Comparison of ENCODE assay signal across 9 cellular contexts in genomic region chr7:16648551-16648950, GRCh38. TPM values are rescaled to one million over a fixed set of nuclear protein-coding genes. Genes with fewer than 3 reads are reported as not detected.
DNase-seq lines count a peak whose midpoint lies in the region; ATAC-seq and TF ChIP-seq lines count a peak whose summit lies in the region.
"Had no signal": no experiment of that assay in that cellular context is flagged by ENCODE, and none has a peak within 500 bp of the region (broad histone marks: within the 10 kb centered on the region; RNA-seq: fewer than 3 reads in every experiment).

No MANE protein-coding gene starts in this region.

- peaks cover 67% of the 10 kb centered on the region for H4K20me1 ChIP-seq in OCI-LY3 (ENCODE audit: insufficient read depth, low read length)
- H4K20me1 ChIP-seq in smooth muscle cell (ENCODE audit: low read depth), result peaks cover 72% of the 10 kb centered on the region

- H3K36me3 Mint-ChIP-seq in activated naive CD4-positive, alpha-beta T cell treated with anti-CD3 and anti-CD28 coated beads for 36 hours (ENCODE audit: low read depth), result peaks cover 25% of the 10 kb centered on the region
- peaks cover 13% of the 10 kb centered on the region for H3K36me3 Mint-ChIP-seq in activated naive CD4-positive, alpha-beta T cell treated with anti-CD3 and anti-CD28 coated beads, Interleukin-2, amount 10 ng/mL, durations not matched to agents 7 days and 5 days

- intact Hi-C loops in activated naive CD4-positive, alpha-beta T cell treated with anti-CD3 and anti-CD28 coated beads for 36 hours (cut with micrococcal nuclease), result loop anchor here (5.0 kb wide), 2 partner anchors 489 to 509 kb away; no protein-coding TSS in a partner anchor
- intact Hi-C loops in posterior vena cava (cut with DNase I), result no loop called here

- CTCF ChIA-PET in activated naive CD4-positive, alpha-beta T cell treated with anti-CD3 and anti-CD28 coated beads for 36 hours (lab: Charles Lee), result interaction anchor here (1.1 kb wide), 1 partner anchor 20 kb away, joined by 3 read pairs; no protein-coding TSS in a partner anchor
- CTCF ChIA-PET in activated naive CD4-positive, alpha-beta T cell treated with anti-CD3 and anti-CD28 coated beads, Interleukin-2, amount 10 ng/mL, durations not matched to agents 7 days and 5 days (lab: Charles Lee), result interaction anchor here (1.1 kb wide), 1 partner anchor 84 kb away, joined by 4 read pairs; no protein-coding TSS in a partner anchor

- peaks cover 69% of the 10 kb centered on the region for H3K4me1 Mint-ChIP-seq in activated naive CD4-positive, alpha-beta T cell treated with anti-CD3 and anti-CD28 coated beads for 36 hours (ENCODE audit: low read depth)
- H3K4me1 Mint-ChIP-seq in activated naive CD4-positive, alpha-beta T cell treated with anti-CD3 and anti-CD28 coated beads, Interleukin-2, amount 10 ng/mL, durations not matched to agents 7 days and 5 days, result peaks cover 70% of the 10 kb centered on the region

- H3K9ac ChIP-seq in OCI-LY3 (ENCODE audit: low read length), result no peak overlapping the region
- H3K9ac ChIP-seq in smooth muscle cell (ENCODE audit: low read depth), result no peak overlapping the region

- H3K27ac Mint-ChIP-seq in activated naive CD4-positive, alpha-beta T cell treated with anti-CD3 and anti-CD28 coated beads for 36 hours, result peak overlapping the region; percentile 28
- H3K27ac Mint-ChIP-seq in activated naive CD4-positive, alpha-beta T cell treated with anti-CD3 and anti-CD28 coated beads, Interleukin-2, amount 10 ng/mL, durations not matched to agents 7 days and 5 days, result no peak overlapping the region

- H3K27ac ChIP-seq in OCI-LY3 (ENCODE audit: low read length) (no peak overlapping the region), epithelial cell of prostate (peak overlapping the region; percentile 37), smooth muscle cell (ENCODE audit: low read depth) (no peak overlapping the region)

- H3K4me3 ChIP-seq in OCI-LY3 (ENCODE audit: low read length) (0 out of 2 replicates have a peak overlapping the region, but pooled peaks have one; percentile 5), smooth muscle cell (peak overlapping the region; percentile 85)

- H3K4me2 ChIP-seq in OCI-LY3 (ENCODE audit: low read length) (peak overlapping the region; percentile 90), smooth muscle cell (peak overlapping the region; percentile 93)

- no peaks in the 10 kb centered on the region for H3K27me3 Mint-ChIP-seq in activated naive CD4-positive, alpha-beta T cell treated with anti-CD3 and anti-CD28 coated beads for 36 hours (ENCODE audit: low read depth)
- H3K27me3 Mint-ChIP-seq in activated naive CD4-positive, alpha-beta T cell treated with anti-CD3 and anti-CD28 coated beads, Interleukin-2, amount 10 ng/mL, durations not matched to agents 7 days and 5 days, result no peaks in the 10 kb centered on the region

- peak overlapping the region; percentile 34 for H3K4me3 Mint-ChIP-seq in activated naive CD4-positive, alpha-beta T cell treated with anti-CD3 and anti-CD28 coated beads for 36 hours
- H3K4me3 Mint-ChIP-seq in activated naive CD4-positive, alpha-beta T cell treated with anti-CD3 and anti-CD28 coated beads, Interleukin-2, amount 10 ng/mL, durations not matched to agents 7 days and 5 days, result no peak overlapping the region

- peaks cover 21% of the 10 kb centered on the region for H3K4me1 ChIP-seq in OCI-LY3 (ENCODE audit: low read length)
- H3K4me1 ChIP-seq in smooth muscle cell (ENCODE audit: low read depth), result peaks cover 32% of the 10 kb centered on the region

- TF ChIP-seq CTCF in OCI-LY3 (IDR thresholded peaks at IDR 0.05; ENCODE audit: low read depth, low read length) (no peak), smooth muscle cell (IDR thresholded peaks at IDR 0.05; ENCODE audit: borderline replicate concordance, insufficient read depth, poor library complexity, severe bottlenecking) (no peak)

- H3F3A ChIP-seq in smooth muscle cell (ENCODE audit: low read depth), result peaks cover 8% of the 10 kb centered on the region

- no peak for DNase-seq in activated naive CD4-positive, alpha-beta T cell treated with anti-CD3 and anti-CD28 coated beads for 36 hours
- DNase-seq in activated naive CD4-positive, alpha-beta T cell treated with anti-CD3 and anti-CD28 coated beads, Interleukin-2, amount 10 ng/mL, durations not matched to agents 7 days and 5 days, result no peak
- no peak for DNase-seq in epithelial cell of prostate (ENCODE audit: low read depth, low spot score)
- no peak for DNase-seq in smooth muscle cell (lab: John Stamatoyannopoulos, UW; ENCODE audit: unreplicated experiment)
- DNase-seq in SIG-M5 treated with dmso at 0.1 percent for 504 hours (lab: John Stamatoyannopoulos, UW; ENCODE audit: unreplicated experiment), result no peak
- no peak for DNase-seq in posterior vena cava (ENCODE audit: low spot score)

- no peak for ATAC-seq in GM19397 (IDR thresholded peaks at IDR 0.05; ENCODE audit: unreplicated experiment)
- ATAC-seq: activated CD4-positive, CD25-positive, alpha-beta regulatory T cell treated with anti-CD3 and anti-CD28 coated beads, Interleukin-2, amount 50 U/mL, for 24 hours had no signal

- H3K79me2 ChIP-seq in OCI-LY3 (ENCODE audit: low read length) (peaks cover 76% of the 10 kb centered on the region), smooth muscle cell (ENCODE audit: low read depth) (peaks cover 90% of the 10 kb centered on the region)

- H3K36me3 ChIP-seq in OCI-LY3 (replicated peaks; ENCODE audit: low read depth, low read length), result peaks cover 8% of the 10 kb centered on the region
- H3K36me3 ChIP-seq in smooth muscle cell (ENCODE audit: low read depth), result no peaks in the 10 kb centered on the region

- no peaks in the 10 kb centered on the region for H3K9me3 ChIP-seq in OCI-LY3 (ENCODE audit: insufficient read depth, low read length)
- H3K9me3 ChIP-seq in smooth muscle cell (replicated peaks; ENCODE audit: low read depth), result no peaks in the 10 kb centered on the region

- H2AFZ ChIP-seq in OCI-LY3 (ENCODE audit: low read depth, low read length) (no peak overlapping the region), smooth muscle cell (ENCODE audit: low read depth) (no peak overlapping the region)

- H3K9me3 Mint-ChIP-seq in activated naive CD4-positive, alpha-beta T cell treated with anti-CD3 and anti-CD28 coated beads for 36 hours, result no peaks in the 10 kb centered on the region
- no peaks in the 10 kb centered on the region for H3K9me3 Mint-ChIP-seq in activated naive CD4-positive, alpha-beta T cell treated with anti-CD3 and anti-CD28 coated beads, Interleukin-2, amount 10 ng/mL, durations not matched to agents 7 days and 5 days

- H3K27me3 ChIP-seq in OCI-LY3 (ENCODE audit: low read depth, low read length) (no peaks in the 10 kb centered on the region), smooth muscle cell (ENCODE audit: low read depth) (no peaks in the 10 kb centered on the region)

- 63% methylated on average over 1 of the region's 1 CpG for WGBS in smooth muscle cell (ENCODE audit: low lambda C conversion rate)

RNA-seq across cellular contexts. Expression of gene BZW2, which starts 2.6 kb away (rescaled TPM):
- 100 to 1,000 TPM; 118 to 122 TPM for total RNA-seq in activated naive CD4-positive, alpha-beta T cell treated with anti-CD3 and anti-CD28 coated beads for 36 hours
- total RNA-seq in smooth muscle cell, result 77.9 and 83.7 TPM in 2 replicates
- 56.1 and 70.4 TPM in 2 replicates for polyA plus RNA-seq in smooth muscle cell
- 10 to 100 TPM; 25.1 to 31.3 TPM for total RNA-seq in posterior vena cava

RNA-seq across cellular contexts. Expression of gene ANKMY2, which starts 3.0 kb away (rescaled TPM):
- 1 to 10 TPM; 4.6 to 4.7 TPM for total RNA-seq in activated naive CD4-positive, alpha-beta T cell treated with anti-CD3 and anti-CD28 coated beads for 36 hours
- total RNA-seq in smooth muscle cell, result 28.0 and 36.5 TPM in 2 replicates
- polyA plus RNA-seq in smooth muscle cell, result 24.0 and 25.5 TPM in 2 replicates
- 10 to 100 TPM; 14.6 to 14.8 TPM for total RNA-seq in posterior vena cava
